ENCODE assay signal across 16 cellular contexts in the genomic region with DNA sequence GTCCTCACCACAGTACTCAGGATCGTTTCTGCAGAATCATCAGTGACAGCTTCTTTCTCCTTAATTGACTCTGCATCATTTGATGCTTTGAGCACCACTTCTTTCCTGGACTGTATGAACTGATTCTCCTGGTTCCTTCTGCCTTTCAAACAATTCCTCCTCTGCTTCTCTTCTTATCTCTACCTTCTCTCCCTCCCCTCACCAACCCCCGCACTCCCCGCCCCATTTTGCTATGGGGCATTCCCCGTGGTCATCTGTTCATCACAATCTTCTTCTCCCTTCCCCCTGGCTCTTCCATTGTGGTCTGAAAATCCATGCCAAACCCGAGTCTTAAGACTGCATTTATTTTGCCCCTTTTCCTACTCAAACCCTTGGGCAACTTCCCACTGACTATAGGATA. TPM values are rescaled to one million over a fixed set of nuclear protein-coding genes. Genes with fewer than 3 reads are reported as not detected.
DNase-seq lines count a peak whose midpoint lies in the region; ATAC-seq, FAIRE-seq and TF ChIP-seq lines count a peak whose summit lies in the region.
"Had no signal": no experiment of that assay in that cellular context is flagged by ENCODE, and none has a peak within 500 bp of the region (broad histone marks: within the 10 kb centered on the region; RNA-seq: fewer than 3 reads in every experiment).

No MANE protein-coding gene starts in this region.

- no peak for TF ChIP-seq RAD21 in K562 (CRISPR knock-in tag; conservative IDR thresholded peaks at IDR 0.05 in 1 of 2, IDR thresholded peaks at IDR 0.05 in 1 of 2)

- peaks cover 0 to 16% of the 10 kb centered on the region in 2 experiments; a peak in 3 of 5 replicates for H3K4me1 ChIP-seq in K562 (replicated peaks in 1 of 2; ENCODE audit: control insufficient read depth in 2 of 2, insufficient read depth in 2 of 2, low read length in 2 of 2)

- in situ Hi-C loops in K562 (cut with MboI): loop anchor here (10.0 kb wide), 1 partner anchor 116 kb away; no protein-coding TSS in a partner anchor

- no peak for DNase-seq in activated naive CD4-positive, alpha-beta T cell treated with anti-CD3 and anti-CD28 coated beads, Interleukin-2, amount 50 U/mL, for 72 hours (ENCODE audit: low spot score in 2 of 2)
- no peak for DNase-seq in activated naive CD4-positive, alpha-beta T cell (lab: John Stamatoyannopoulos, UW)
- peak; percentile 77 for DNase-seq in NCI-H226
- peak in 3 of 4 experiments; percentile 64 to 77 (median 77) for DNase-seq in K562 (ENCODE audit: extremely low read depth in 1 of 4, low spot score in 3 of 4)
- DNase-seq in type B pancreatic cell (ENCODE audit: extremely low spot score, unreplicated experiment): no peak
- DNase-seq: ACHN; Calu3; CD4-positive, CD25-positive, alpha-beta regulatory T cell; GOT3; H9 had no signal

- TF ChIP-seq CTCF in K562 (IDR thresholded peaks at IDR 0.05 in 2 of 3, conservative IDR thresholded peaks at IDR 0.05 in 1 of 3; ENCODE audit: insufficient read depth in 2 of 3, low read depth in 1 of 3, low read length in 3 of 3) (no peak), type B pancreatic cell (conservative IDR thresholded peaks at IDR 0.05) (no peak)

- no peak for TF ChIP-seq EP300 in K562 (IDR thresholded peaks at IDR 0.05; ENCODE audit: low read length)

- no peak overlapping the region for H3K4me3 ChIP-seq in K562
- H3K4me3 ChIP-seq: BLaER1 treated with 17β-estradiol and CSF1 and Interleukin-3, amounts not matched to agents 10 nM and 100 nM; GM12878 had no signal

- H3K4me2 ChIP-seq in K562 (ENCODE audit: insufficient read depth, low read length): no peak overlapping the region
- H3K4me2 ChIP-seq: BLaER1 treated with 17β-estradiol and CSF1 and Interleukin-3, amounts not matched to agents 10 nM and 100 nM had no signal

- ATAC-seq in activated naive CD4-positive, alpha-beta T cell treated with anti-CD3 and anti-CD28 coated beads, Interleukin-2, amount 50 U/mL, for 72 hours: no peak
- ATAC-seq in K562 (peak; percentile 16), HG02588 (IDR thresholded peaks at IDR 0.05; ENCODE audit: unreplicated experiment) (no peak), GM19467 (IDR thresholded peaks at IDR 0.05; ENCODE audit: unreplicated experiment) (no peak)
- ATAC-seq: GM12878 had no signal

- no peak overlapping the region for H3K4me3 Mint-ChIP-seq in type B pancreatic cell
- H3K4me3 Mint-ChIP-seq: CD4-positive, CD25-positive, alpha-beta regulatory T cell; H9; IgD-negative memory B cell had no signal

- no peak for FAIRE-seq in K562 (lab: Jason Lieb, UNC)
- FAIRE-seq: GM12878, GM18507 had no signal

- peaks cover 4% of the 10 kb centered on the region for H3K9me1 ChIP-seq in K562 (ENCODE audit: control insufficient read depth, insufficient read depth, low read length)

- H3K27ac Mint-ChIP-seq in activated naive CD4-positive, alpha-beta T cell treated with anti-CD3 and anti-CD28 coated beads, Interleukin-2, amount 50 U/mL, for 72 hours: peak overlapping the region; percentile 36 to 83
- H3K27ac Mint-ChIP-seq in type B pancreatic cell: peak overlapping the region; percentile 11
- H3K27ac Mint-ChIP-seq: IgD-negative memory B cell had no signal

- no peaks in the 10 kb centered on the region for H3K4me1 Mint-ChIP-seq in type B pancreatic cell (ENCODE audit: unreplicated experiment)

- H2AFZ ChIP-seq in K562 (ENCODE audit: low read depth, low read length): no peak overlapping the region

- no peak overlapping the region for H3K27ac ChIP-seq in K562 (ENCODE audit: extremely low read depth, low read depth, low read length)
- H3K27ac ChIP-seq: BLaER1 treated with 17β-estradiol and CSF1 and Interleukin-3, amounts not matched to agents 10 nM and 100 nM had no signal

- POLR2A ChIA-PET in K562 (lab: Yijun Ruan, JAX): interaction anchor here (0.7 to 11.5 kb wide), 6 partner anchors 11 to 93 kb away, joined by 3 to 156 read pairs (median 44); a partner anchor contains a TSS

- CTCF ChIA-PET in K562 (lab: Yijun Ruan, JAX; ENCODE audit: low intra/inter-chr PET ratio): no interaction called here

- H3K27me3 Mint-ChIP-seq in type B pancreatic cell: no peaks in the 10 kb centered on the region
- H3K27me3 Mint-ChIP-seq: CD4-positive, CD25-positive, alpha-beta regulatory T cell; IgD-negative memory B cell had no signal

- no peaks in the 10 kb centered on the region for H3K79me2 ChIP-seq in K562 (ENCODE audit: control insufficient read depth, insufficient read depth, low read length)

- H3K9me3 ChIP-seq in K562 (replicated peaks; ENCODE audit: control insufficient read depth, insufficient read depth, low read depth, low read length): no peaks in the 10 kb centered on the region

- intact Hi-C loops in K562 (cut with micrococcal nuclease): no loop called here

- H3K27me3 ChIP-seq in K562 (ENCODE audit: control insufficient read depth in 2 of 2, insufficient read depth in 2 of 2, low read length in 2 of 2): no peaks in the 10 kb centered on the region
- H3K27me3 ChIP-seq: BLaER1 treated with 17β-estradiol and CSF1 and Interleukin-3, amounts not matched to agents 10 nM and 100 nM had no signal

- no peak overlapping the region for H3K9ac ChIP-seq in K562 (ENCODE audit: insufficient read depth in 1 of 2, low read depth in 2 of 2, low read length in 2 of 2)
- H3K9ac ChIP-seq: BLaER1 treated with 17β-estradiol and CSF1 and Interleukin-3, amounts not matched to agents 10 nM and 100 nM had no signal

- H3K36me3 Mint-ChIP-seq in activated naive CD4-positive, alpha-beta T cell treated with anti-CD3 and anti-CD28 coated beads, Interleukin-2, amount 50 U/mL, for 72 hours: peaks cover 6 to 10% of the 10 kb centered on the region in 2 donors
- peaks cover 34% of the 10 kb centered on the region for H3K36me3 Mint-ChIP-seq in type B pancreatic cell

- no TSS peak for BruUV-seq in K562 (replicated peaks; lab: Mats Ljungman, UMichigan)

- H3K9me3 Mint-ChIP-seq in activated naive CD4-positive, alpha-beta T cell treated with anti-CD3 and anti-CD28 coated beads, Interleukin-2, amount 50 U/mL, for 72 hours: no peaks in the 10 kb centered on the region
- no peaks in the 10 kb centered on the region for H3K9me3 Mint-ChIP-seq in type B pancreatic cell
- H3K9me3 Mint-ChIP-seq: CD4-positive, CD25-positive, alpha-beta regulatory T cell; H9; IgD-negative memory B cell had no signal

- no peak for TF ChIP-seq POLR2A in K562 (conservative IDR thresholded peaks at IDR 0.05)

- no peaks in the 10 kb centered on the region; the same call in 1 of the 2 replicates for H4K20me1 ChIP-seq in K562 (replicated peaks; ENCODE audit: control insufficient read depth, insufficient read depth, low read length)
- H4K20me1 ChIP-seq: BLaER1 treated with 17β-estradiol and CSF1 and Interleukin-3, amounts not matched to agents 10 nM and 100 nM had no signal

- WGBS in K562 (ENCODE audit: insufficient coverage, low coverage, missing lambda C conversion rate): 39% methylated on average over 5 of the region's 5 CpGs

- peaks cover 89% of the 10 kb centered on the region for H3K36me3 ChIP-seq in K562 (ENCODE audit: control insufficient read depth, insufficient read depth, low read length)

TF ChIP-seq in K562, 482 proteins besides CTCF, POLR2A, EP300 and RAD21:
- TF ChIP-seq GATAD2A (IDR thresholded peaks at IDR 0.05): no peak
- TF ChIP-seq KAT2B (IDR thresholded peaks at IDR 0.05; ENCODE audit: low read depth, low read length): no peak
- TF ChIP-seq ZNF239 (CRISPR knock-in tag; IDR thresholded peaks at IDR 0.05): no peak

RNA-seq across cellular contexts. Expression of a gene that starts 57.9 kb away (rescaled TPM):
- total RNA-seq in activated naive CD4-positive, alpha-beta T cell treated with anti-CD3 and anti-CD28 coated beads, Interleukin-2, amount 50 U/mL, for 72 hours: 10 to 100 TPM; 23.0 to 45.7 TPM
- 38.6 and 86.5 TPM in 2 replicates for total RNA-seq in K562 (2011; cell fraction: chromatin; rRNA removed; ENCODE audit: low replicate concordance)
- total RNA-seq in K562 (2011; cell fraction: nucleolus; rRNA removed): 61.2 and 70.5 TPM in 2 replicates
- total RNA-seq in K562 (2011; cell fraction: nucleoplasm; rRNA removed): 59.7 and 74.0 TPM in 2 replicates
- total RNA-seq in K562 (2014; rRNA removed) (55.5 and 85.8 TPM in 2 replicates), K562 (2014; rRNA removed; fragmentation: Illumina TruSeq; extraction: Trizol) (23.7 and 28.6 TPM in 2 replicates), K562 (2015; rRNA removed; fragmentation: Illumina TruSeq; extraction: Trizol) (55.6 and 55.9 TPM in 2 replicates), K562 (2021) (103 and 105 TPM in 2 replicates), type B pancreatic cell (ENCODE audit: low replicate concordance) (0.79 and 1.9 TPM in 2 replicates)
- polyA plus RNA-seq in K562 (2011; rRNA removed) (29.9 and 50.1 TPM in 2 replicates), K562 (2014; fragmentation: Illumina TruSeq; extraction: Trizol) (65.0 and 68.7 TPM in 2 replicates), K562 (2014; fragmentation: Nextera tagmentation; extraction: Ambion mirVana) (1 to 10 TPM in 1 of 2 experiments, under 1 TPM in 1; 0.56 to 1.2 TPM), K562 (2014; rRNA removed) (55.2 and 59.6 TPM in 2 replicates)
- polyA plus RNA-seq in K562 (2011; cell fraction: cytosol; rRNA removed): 60.0 and 102 TPM in 2 replicates
- 43.9 and 60.4 TPM in 2 replicates for polyA plus RNA-seq in K562 (2011; cell fraction: nucleus; rRNA removed)
- 66.9 and 81.0 TPM in 2 replicates for polyA plus RNA-seq in K562 (2012)
- 23.2 and 33.4 TPM in 2 replicates for polyA minus RNA-seq in K562 (2011; rRNA and poly(A)+ RNA removed)
- 57.5 and 69.4 TPM in 2 replicates for polyA minus RNA-seq in K562 (2011; cell fraction: cytosol; rRNA and poly(A)+ RNA removed)
- polyA minus RNA-seq in K562 (2011; cell fraction: nucleus; rRNA and poly(A)+ RNA removed): 13.3 and 20.8 TPM in 2 replicates
- total RNA-seq: Calu3 had no signal

Comparison
In these comparisons a context has a peak if more than half of its experiments do, and no peak if none do; other contexts are left out.
1. DNase-seq: peak in NCI-H226 (single experiment) and K562 (3 of 4); none in activated naive CD4-positive, alpha-beta T cell treated with anti-CD3 and anti-CD28 coated beads, Interleukin-2, amount 50 U/mL, for 72 hours (0 of 2), activated naive CD4-positive, alpha-beta T cell (0 of 4) and type B pancreatic cell (single experiment).